9 cellular contexts compared by ENCODE assay signal in the genomic region with DNA sequence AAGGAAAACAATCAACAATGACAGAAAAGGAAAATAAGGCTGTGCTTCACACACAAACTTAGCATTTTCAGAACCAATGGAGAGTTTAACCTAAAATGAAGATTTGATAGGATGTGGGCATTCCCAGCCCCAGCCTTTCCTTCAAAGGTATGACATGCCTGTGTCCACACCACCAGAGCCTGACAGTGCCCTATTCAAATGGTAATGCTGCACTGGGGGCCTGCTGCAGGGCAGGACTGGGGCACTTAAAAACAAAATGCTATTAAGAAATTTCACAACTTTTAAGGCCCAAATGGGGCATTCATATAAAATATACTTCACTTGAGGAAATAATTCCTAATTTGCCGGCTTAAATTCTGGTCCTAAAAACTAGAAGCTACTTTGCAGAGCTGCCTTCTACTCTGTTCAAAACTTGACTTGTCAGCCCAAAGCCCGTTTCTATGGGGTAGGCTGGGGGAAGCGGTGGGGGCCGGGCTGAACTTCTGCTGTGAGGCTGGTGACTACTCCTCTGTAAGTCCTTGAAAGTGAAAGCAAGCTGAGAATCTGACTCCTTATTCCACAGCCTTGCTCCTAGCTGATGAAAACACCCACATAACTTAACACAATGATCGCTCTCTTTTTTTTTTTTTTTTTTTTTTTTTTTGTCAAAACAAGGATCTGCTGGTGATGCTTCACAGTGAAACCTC. TPM values are rescaled to one million over a fixed set of nuclear protein-coding genes. Genes with fewer than 3 reads are reported as not detected.
DNase-seq lines count a peak whose midpoint lies in the region; ATAC-seq and TF ChIP-seq lines count a peak whose summit lies in the region.
"Had no signal": no experiment of that assay in that cellular context is flagged by ENCODE, and none has a peak within 500 bp of the region (broad histone marks: within the 10 kb centered on the region; RNA-seq: fewer than 3 reads in every experiment).

No MANE protein-coding gene starts in this region.

- peak overlapping the region in 1 of 2 donors; percentile 11 for H3K4me3 Mint-ChIP-seq in activated T-cell treated with anti-CD3 and anti-CD28 coated beads, Interleukin-2, amount 50 U/mL, for 72 hours
- H3K4me3 Mint-ChIP-seq: dendritic cell treated with granulocyte-macrophage colony-stimulating factor and Interleukin-4, amounts not matched to agents 40 ng/mL and 50 ng/mL, for 4 days had no signal

- peak; percentile 53 for DNase-seq in activated CD4-positive, alpha-beta T cell treated with anti-CD3 and anti-CD28 coated beads for 48 hours
- no peak for DNase-seq in activated CD4-positive, alpha-beta T cell treated with anti-CD3 and anti-CD28 coated beads, Interleukin-2, amount 50 U/mL, for 4 hours
- no peak for DNase-seq in activated T-cell treated with anti-CD3 and anti-CD28 coated beads, Interleukin-2, amount 50 U/mL, for 72 hours
- DNase-seq in head of caudate nucleus: peak in 40 of 42 donors; percentile 19 to 87 (median 53)
- DNase-seq in spleen: no peak
- no peak for DNase-seq in RPMI8226
- no peak for DNase-seq in ecto neural progenitor cell (ENCODE audit: low spot score)

- H3K9me3 ChIP-seq in spleen: no peaks in the 10 kb centered on the region

- WGBS in spleen, 5 donors: 51 to 67% (median 62%) methylated on average over 5 of the region's 5 CpGs

- no peak overlapping the region for H3K4me3 ChIP-seq in spleen

- peak overlapping the region in 5 of 8 donors; percentile 19 to 48 (median 40) for H3K27ac ChIP-seq in spleen

- H3K36me3 Mint-ChIP-seq in activated T-cell treated with anti-CD3 and anti-CD28 coated beads, Interleukin-2, amount 50 U/mL, for 72 hours (ENCODE audit: insufficient read depth in 2 of 2): peaks cover 2 to 13% of the 10 kb centered on the region in 2 donors

- intact Hi-C loops in head of caudate nucleus (cut with DNase I) (no loop called here), spleen (cut with DNase I; ENCODE audit: low total_unique reads) (no loop called here)

- peaks cover 18% of the 10 kb centered on the region for H3K4me1 Mint-ChIP-seq in activated T-cell treated with anti-CD3 and anti-CD28 coated beads, Interleukin-2, amount 50 U/mL, for 72 hours (ENCODE audit: low read depth)

- H3K27me3 ChIP-seq in spleen (replicated peaks in 1 of 7): no peaks in the 10 kb centered on the region

- no peak for TF ChIP-seq POLR2A in spleen (IDR thresholded peaks at IDR 0.05)

- H3K4me1 ChIP-seq in spleen: peaks cover 0 to 10% (median 2%) of the 10 kb centered on the region in 6 donors

- peaks cover 0 to 98% (median 60%) of the 10 kb centered on the region in 6 donors for H3K36me3 ChIP-seq in spleen

- H3K27me3 Mint-ChIP-seq in activated T-cell treated with anti-CD3 and anti-CD28 coated beads, Interleukin-2, amount 50 U/mL, for 72 hours (ENCODE audit: low read depth): no peaks in the 10 kb centered on the region
- H3K27me3 Mint-ChIP-seq: dendritic cell treated with granulocyte-macrophage colony-stimulating factor and Interleukin-4, amounts not matched to agents 40 ng/mL and 50 ng/mL, for 4 days had no signal

- H3K9me3 Mint-ChIP-seq in activated T-cell treated with anti-CD3 and anti-CD28 coated beads, Interleukin-2, amount 50 U/mL, for 72 hours: no peaks in the 10 kb centered on the region
- H3K9me3 Mint-ChIP-seq: dendritic cell treated with granulocyte-macrophage colony-stimulating factor and Interleukin-4, amounts not matched to agents 40 ng/mL and 50 ng/mL, for 4 days had no signal

- peak; percentile 64 to 66 for ATAC-seq in activated T-cell treated with anti-CD3 and anti-CD28 coated beads, Interleukin-2, amount 50 U/mL, for 72 hours (replicated peaks in 1 of 2)
- ATAC-seq in HG03196 (IDR thresholded peaks at IDR 0.05; ENCODE audit: unreplicated experiment): no peak

- H3K27ac Mint-ChIP-seq in activated T-cell treated with anti-CD3 and anti-CD28 coated beads, Interleukin-2, amount 50 U/mL, for 72 hours: peak overlapping the region; percentile 86
- H3K27ac Mint-ChIP-seq: dendritic cell treated with granulocyte-macrophage colony-stimulating factor and Interleukin-4, amounts not matched to agents 40 ng/mL and 50 ng/mL, for 4 days had no signal

- no peak for TF ChIP-seq CTCF in spleen (IDR thresholded peaks at IDR 0.05 in 8 of 11, conservative IDR thresholded peaks at IDR 0.05 in 3 of 11)

RNA-seq across cellular contexts. Expression of a gene that starts 31.0 kb away (rescaled TPM):
- 100 to 1,000 TPM; 252 to 274 TPM for total RNA-seq in activated T-cell treated with anti-CD3 and anti-CD28 coated beads, Interleukin-2, amount 50 U/mL, for 72 hours
- total RNA-seq in spleen: 100 to 1,000 TPM; 253 to 490 (median 287) TPM
- polyA plus RNA-seq in spleen: 100 to 1,000 TPM; 110 to 195 (median 137) TPM

Comparison
In these comparisons a context has a peak if more than half of its experiments do, and no peak if none do; other contexts are left out.
1. DNase-seq: peak in activated CD4-positive, alpha-beta T cell treated with anti-CD3 and anti-CD28 coated beads for 48 hours (single experiment) and head of caudate nucleus (40 of 42); none in activated CD4-positive, alpha-beta T cell treated with anti-CD3 and anti-CD28 coated beads, Interleukin-2, amount 50 U/mL, for 4 hours (0 of 2), activated T-cell treated with anti-CD3 and anti-CD28 coated beads, Interleukin-2, amount 50 U/mL, for 72 hours (0 of 2), spleen (single experiment), RPMI8226 (single experiment) and ecto neural progenitor cell (single experiment).